In genomic region chr3:123246846-123247245, GRCh38 we compare ENCODE assay signal across 15 cellular contexts.
"Had no signal": no experiment of that assay in that cellular context is flagged by ENCODE, and none has a peak within 500 bp of the region (broad histone marks: within the 10 kb centered on the region; RNA-seq: fewer than 3 reads in every experiment).

No MANE protein-coding gene starts in this region.

- H3K27me3 ChIP-seq: gastrocnemius medialis, left lung had no signal

- H3K4me3 ChIP-seq: gastrocnemius medialis, left lung, psoas muscle had no signal

- ATAC-seq: activated T-cell treated with anti-CD3 and anti-CD28 coated beads, Interleukin-2, amount 50 U/mL, for 72 hours; gastrocnemius medialis; left lung; natural killer cell; psoas muscle; stimulated activated effector memory CD8-positive, alpha-beta T cell treated with anti-CD3 and anti-CD28 coated beads, Interleukin-12 subunit alpha, Interleukin-12 subunit beta, amount 100 ng/mL, for 72 hours; T-helper 17 cell had no signal

- H3K4me3 Mint-ChIP-seq: activated CD4-positive, alpha-beta T cell treated with anti-CD3 and anti-CD28 coated beads, Interleukin-2, amount 10 ng/mL, durations not matched to agents 24 days and 14 days; activated naive CD8-positive, alpha-beta T cell treated with anti-CD3 and anti-CD28 coated beads, Interleukin-2, amount 10 ng/mL, durations not matched to agents 7 days and 5 days; activated T-cell treated with anti-CD3 and anti-CD28 coated beads, Interleukin-2, amount 50 U/mL, for 72 hours; dendritic cell treated with granulocyte-macrophage colony-stimulating factor and Interleukin-4, amounts not matched to agents 40 ng/mL and 50 ng/mL, for 4 days; natural killer cell; stimulated activated effector memory CD8-positive, alpha-beta T cell treated with anti-CD3 and anti-CD28 coated beads, Interleukin-12 subunit alpha, Interleukin-12 subunit beta, amount 100 ng/mL, for 72 hours; T-helper 17 cell had no signal

- H3K4me1 ChIP-seq: psoas muscle had no signal

- H3K27ac Mint-ChIP-seq: activated CD4-positive, alpha-beta T cell treated with anti-CD3 and anti-CD28 coated beads, Interleukin-2, amount 10 ng/mL, durations not matched to agents 24 days and 14 days; activated naive CD8-positive, alpha-beta T cell treated with anti-CD3 and anti-CD28 coated beads, Interleukin-2, amount 10 ng/mL, durations not matched to agents 7 days and 5 days; dendritic cell treated with granulocyte-macrophage colony-stimulating factor and Interleukin-4, amounts not matched to agents 40 ng/mL and 50 ng/mL, for 4 days; natural killer cell; stimulated activated effector memory CD8-positive, alpha-beta T cell treated with anti-CD3 and anti-CD28 coated beads, Interleukin-12 subunit alpha, Interleukin-12 subunit beta, amount 100 ng/mL, for 72 hours had no signal

- H3K9me3 Mint-ChIP-seq: activated CD4-positive, alpha-beta T cell treated with anti-CD3 and anti-CD28 coated beads, Interleukin-2, amount 10 ng/mL, durations not matched to agents 24 days and 14 days; activated naive CD8-positive, alpha-beta T cell treated with anti-CD3 and anti-CD28 coated beads, Interleukin-2, amount 10 ng/mL, durations not matched to agents 7 days and 5 days; activated T-cell treated with anti-CD3 and anti-CD28 coated beads, Interleukin-2, amount 50 U/mL, for 72 hours; dendritic cell treated with granulocyte-macrophage colony-stimulating factor and Interleukin-4, amounts not matched to agents 40 ng/mL and 50 ng/mL, for 4 days; natural killer cell; stimulated activated effector memory CD8-positive, alpha-beta T cell treated with anti-CD3 and anti-CD28 coated beads, Interleukin-12 subunit alpha, Interleukin-12 subunit beta, amount 100 ng/mL, for 72 hours had no signal

- H3K9me3 ChIP-seq: gastrocnemius medialis, left lung, psoas muscle had no signal

- H3K27me3 Mint-ChIP-seq: activated CD4-positive, alpha-beta T cell treated with anti-CD3 and anti-CD28 coated beads, Interleukin-2, amount 10 ng/mL, durations not matched to agents 24 days and 14 days; activated naive CD8-positive, alpha-beta T cell treated with anti-CD3 and anti-CD28 coated beads, Interleukin-2, amount 10 ng/mL, durations not matched to agents 7 days and 5 days; dendritic cell treated with granulocyte-macrophage colony-stimulating factor and Interleukin-4, amounts not matched to agents 40 ng/mL and 50 ng/mL, for 4 days; T-helper 17 cell had no signal

- DNase-seq: activated CD4-positive, alpha-beta T cell treated with anti-CD3 and anti-CD28 coated beads, Interleukin-2, amount 10 ng/mL, durations not matched to agents 24 days and 14 days; activated CD4-positive, CD25-positive, alpha-beta regulatory T cell; activated CD8-positive, alpha-beta memory T cell treated with anti-CD3 and anti-CD28 coated beads, Interleukin-2, amount 50 U/mL, for 48 hours; activated naive CD8-positive, alpha-beta T cell treated with anti-CD3 and anti-CD28 coated beads, Interleukin-2, amount 10 ng/mL, durations not matched to agents 7 days and 5 days; activated T-cell treated with anti-CD3 and anti-CD28 coated beads, Interleukin-2, amount 50 U/mL, for 72 hours; erythroblast; gastrocnemius medialis; left lung; mesenchymal stem cell; natural killer cell; occipital lobe; psoas muscle; T-helper 17 cell had no signal

- H3K27ac ChIP-seq: gastrocnemius medialis, left lung, psoas muscle had no signal
